27 cellular contexts compared by ENCODE assay signal in genomic region chr1:162021124-162021523, GRCh38. TPM values are rescaled to one million over a fixed set of nuclear protein-coding genes. Genes with fewer than 3 reads are reported as not detected.
A peak's percentile ranks its signal among the peaks of the same experiment; 100 is the strongest.
DNase-seq lines count a peak whose midpoint lies in the region; ATAC-seq, FAIRE-seq and TF ChIP-seq lines count a peak whose summit lies in the region.
"Had no signal": no experiment of that assay in that cellular context is flagged by ENCODE, and none has a peak within 500 bp of the region (broad histone marks: within the 10 kb centered on the region; RNA-seq: fewer than 3 reads in every experiment).

No MANE protein-coding gene starts in this region.

- ATAC-seq in WTC11 (no peak), HepG2 (no peak), HG02981 (IDR thresholded peaks at IDR 0.05; ENCODE audit: unreplicated experiment) (no peak)
- ATAC-seq: activated CD4-positive, CD25-positive, alpha-beta regulatory T cell treated with anti-CD3 and anti-CD28 coated beads, Interleukin-2, amount 50 U/mL, for 24 hours; activated CD8-positive, alpha-beta T cell treated with anti-CD3 and anti-CD28 coated beads, Interleukin-2, amount 10 ng/mL, durations not matched to agents 7 days and 5 days; left ventricle myocardium superior; pancreas had no signal

- DNase-seq in WTC11 (ENCODE audit: low spot score), result no peak
- DNase-seq in fibroblast of gingiva (ENCODE audit: low read depth), result peak; percentile 47
- no peak for DNase-seq in osteocyte (ENCODE audit: extremely low spot score, unreplicated experiment)
- DNase-seq in transverse colon, result no peak
- DNase-seq in HepG2 (ENCODE audit: low spot score), result no peak
- DNase-seq in D721Med (ENCODE audit: insufficient read length, low spot score), result no peak
- no peak for DNase-seq in NCI-H146 treated with DMSO at 0.1 percent for 48 hours (lab: John Stamatoyannopoulos, UW; ENCODE audit: unreplicated experiment)
- DNase-seq: activated CD8-positive, alpha-beta T cell treated with anti-CD3 and anti-CD28 coated beads, Interleukin-2, amount 10 ng/mL, durations not matched to agents 7 days and 5 days; caudate nucleus; CD4-positive, alpha-beta memory T cell; dorsolateral prefrontal cortex; GDM1; hypothalamus; Karpas-422; left ventricle myocardium superior; NCI-H187; NCI-H226; NCI-H748 treated with DMSO at 0.1 percent for 48 hours; pancreas; stimulated activated CD4-positive, alpha-beta T cell treated with anti-CD3 and anti-CD28 coated beads, Interleukin-1b, Interleukin-23, amount 100 ng/mL, for 48 hours; substantia nigra; T1000 had no signal

- no peaks in the 10 kb centered on the region for H3K9me3 ChIP-seq in transverse colon
- H3K9me3 ChIP-seq in HepG2 (ENCODE audit: low read length), result 0 out of 2 replicates have a peak, but pooled peaks cover under 1% of the 10 kb centered on the region
- H3K9me3 ChIP-seq: pancreas had no signal

- H3K36me3 ChIP-seq in transverse colon, result no peaks in the 10 kb centered on the region
- H3K36me3 ChIP-seq in HepG2 (replicated peaks in 1 of 2; ENCODE audit: control insufficient read depth in 1 of 2, insufficient read depth in 2 of 2, low read length in 2 of 2), result no peaks in the 10 kb centered on the region
- H3K36me3 ChIP-seq: pancreas had no signal

- H3K4me3 Mint-ChIP-seq in WTC11, result no peak overlapping the region; the same call in 1 of the 2 replicates
- H3K4me3 Mint-ChIP-seq in osteocyte (ENCODE audit: unreplicated experiment), result peak overlapping the region; percentile 93
- H3K4me3 Mint-ChIP-seq: activated CD8-positive, alpha-beta T cell treated with anti-CD3 and anti-CD28 coated beads, Interleukin-2, amount 10 ng/mL, durations not matched to agents 7 days and 5 days had no signal

- FAIRE-seq in HepG2 (lab: Jason Lieb, UNC), result no peak
- no peak for FAIRE-seq in D721Med (lab: Jason Lieb, UNC)
- FAIRE-seq: frontal cortex, HTR-8/SVneo, islet of Langerhans, pancreas had no signal

- H3K27me3 ChIP-seq in transverse colon (peaks cover 13% of the 10 kb centered on the region), HepG2 (ENCODE audit: control insufficient read depth in 1 of 2, insufficient read depth in 2 of 2, low read length in 2 of 2) (peaks cover 3 to 32% of the 10 kb centered on the region in 2 experiments; a peak in 3 of 5 replicates)

- H3K27ac ChIP-seq in transverse colon, result peak overlapping the region; percentile 18 to 84 (median 68)
- no peak overlapping the region for H3K27ac ChIP-seq in HepG2 (ENCODE audit: extremely low read length, insufficient read depth, low read length)
- H3K27ac ChIP-seq: pancreas had no signal

- in situ Hi-C loops in transverse colon (cut with MboI; ENCODE audit: low pct_ligation_motif_present in 1 of 4, low pct_unique_long_range_greater_than_20kb in 1 of 4, low sequenced_read_pairs in 3 of 4), result loop anchor here in 1 of 4 donors (10.0 kb wide), 1 partner anchor 226 kb away; no protein-coding TSS in a partner anchor
- in situ Hi-C loops in HepG2 (cut with HindIII; ENCODE audit: extremely low pct_ligation_motif_present, low pct_unique_long_range_greater_than_20kb), result no loop called here

- H4K20me1 ChIP-seq in HepG2 (ENCODE audit: insufficient read depth, low read length), result no peaks in the 10 kb centered on the region

- TF ChIP-seq POLR2A in transverse colon (IDR thresholded peaks at IDR 0.05), result no peak
- no peak for TF ChIP-seq POLR2A in HepG2 (IDR thresholded peaks at IDR 0.05; ENCODE audit: insufficient read depth in 1 of 2, low read depth in 2 of 2, low read length in 2 of 2)

- H3K36me3 Mint-ChIP-seq in WTC11 (0 out of 2 replicates have a peak, but pooled peaks cover 7% of the 10 kb centered on the region), osteocyte (ENCODE audit: unreplicated experiment) (peaks cover 32% of the 10 kb centered on the region)
- H3K36me3 Mint-ChIP-seq: CD4-positive, alpha-beta memory T cell had no signal

- H3K9ac ChIP-seq in HepG2 (ENCODE audit: insufficient read depth, low read depth, low read length), result no peak overlapping the region

- 67 to 100% methylated on average over 1 to 4 of the region's 4 CpGs for WGBS in transverse colon (ENCODE audit: low coverage in 1 of 2), 2 donors
- 48% methylated on average over 4 of the region's 4 CpGs for WGBS in HepG2 (ENCODE audit: low lambda C conversion rate)

- peaks cover 32% of the 10 kb centered on the region for H3K4me1 Mint-ChIP-seq in WTC11
- peaks cover 50% of the 10 kb centered on the region for H3K4me1 Mint-ChIP-seq in osteocyte (ENCODE audit: unreplicated experiment)

- intact Hi-C loops in transverse colon (cut with DNase I; ENCODE audit: low total_unique reads), result loop anchor here (10.0 kb wide), 1 partner anchor 136 kb away; no protein-coding TSS in a partner anchor
- intact Hi-C loops in HepG2 (cut with micrococcal nuclease; ENCODE audit: unreplicated experiment), result no loop called here

- H3K79me2 ChIP-seq in HepG2 (ENCODE audit: insufficient read depth, low read length), result no peaks in the 10 kb centered on the region

- CTCF ChIA-PET in WTC11 (lab: Charles Lee) (interaction anchor here (1.5 kb wide), 1 partner anchor 16 kb away, joined by 7 read pairs; no protein-coding TSS in a partner anchor), HepG2 (lab: Yijun Ruan, JAX; ENCODE audit: low intra/inter-chr PET ratio, low total read pairs) (no interaction called here)

- H3K9me3 Mint-ChIP-seq in WTC11 (no peaks in the 10 kb centered on the region; the same call in 1 of the 2 replicates), osteocyte (ENCODE audit: unreplicated experiment) (no peaks in the 10 kb centered on the region)
- H3K9me3 Mint-ChIP-seq: CD4-positive, alpha-beta memory T cell had no signal

- H3K4me3 ChIP-seq in transverse colon, result peak overlapping the region in 1 of 4 donors; percentile 4
- H3K4me3 ChIP-seq in HepG2 (replicated peaks in 1 of 3; ENCODE audit: insufficient read depth in 1 of 3, low read depth in 2 of 3, low read length in 3 of 3), result no peak overlapping the region
- H3K4me3 ChIP-seq: pancreas had no signal

- TF ChIP-seq EP300 in transverse colon (IDR thresholded peaks at IDR 0.05; ENCODE audit: low read depth) (no peak), HepG2 (IDR thresholded peaks at IDR 0.05; ENCODE audit: low read depth in 2 of 2, low read length in 2 of 2) (no peak), HepG2 (CRISPR knock-in tag; IDR thresholded peaks at IDR 0.05; ENCODE audit: borderline replicate concordance) (no peak)

- no peak for TF ChIP-seq RAD21 in HepG2 (CRISPR knock-in tag; IDR thresholded peaks at IDR 0.05)

- no peak overlapping the region for H3K4me2 ChIP-seq in HepG2 (ENCODE audit: low read depth, low read length)

- H3K27ac Mint-ChIP-seq in WTC11 (peak overlapping the region; percentile 86; the same call in 1 of the 2 replicates), osteocyte (ENCODE audit: unreplicated experiment) (peak overlapping the region; percentile 84)
- H3K27ac Mint-ChIP-seq: activated CD8-positive, alpha-beta T cell treated with anti-CD3 and anti-CD28 coated beads, Interleukin-2, amount 10 ng/mL, durations not matched to agents 7 days and 5 days; CD4-positive, alpha-beta memory T cell had no signal

- POLR2A ChIA-PET in WTC11 (lab: Charles Lee), result no interaction called here
- POLR2A ChIA-PET in HepG2 (lab: Yijun Ruan, JAX), result no interaction called here

- peaks cover 3 to 20% (median 14%) of the 10 kb centered on the region in 4 donors for H3K4me1 ChIP-seq in transverse colon
- H3K4me1 ChIP-seq in HepG2 (ENCODE audit: insufficient read depth, low read length), result 0 out of 2 replicates have a peak, but pooled peaks cover 5% of the 10 kb centered on the region

- no peak overlapping the region for H2AFZ ChIP-seq in HepG2 (ENCODE audit: low read length)

- no TSS peak for BruUV-seq in HepG2 (replicated peaks; lab: Mats Ljungman, UMichigan)

- H3K27me3 Mint-ChIP-seq in WTC11 (ENCODE audit: low read depth) (peaks cover 44% of the 10 kb centered on the region), osteocyte (ENCODE audit: unreplicated experiment) (no peaks in the 10 kb centered on the region)

- TF ChIP-seq CTCF in WTC11 (IDR thresholded peaks at IDR 0.05), result no peak
- TF ChIP-seq CTCF in osteocyte (IDR thresholded peaks at IDR 0.05), result no peak
- no peak for TF ChIP-seq CTCF in transverse colon (IDR thresholded peaks at IDR 0.05)
- no peak for TF ChIP-seq CTCF in HepG2 (CRISPR knock-in tag; IDR thresholded peaks at IDR 0.05)
- no peak for TF ChIP-seq CTCF in D721Med (IDR thresholded peaks at IDR 0.05; ENCODE audit: insufficient read depth, missing control alignments)

RNA-seq across cellular contexts. Expression of gene OLFML2B, which starts 2.5 kb away (rescaled TPM):
- total RNA-seq in WTC11 (2021) (4.9 to 6.5 TPM (median 6.2 TPM) in 3 replicates), osteocyte (66.0 and 66.7 TPM in 2 replicates), transverse colon (1 to 10 TPM; 1.6 to 5.2 (median 3.7) TPM), HepG2 (2016; rRNA removed; fragmentation: Illumina TruSeq; extraction: Trizol) (not detected in 2 replicates)
- not detected in 2 replicates for total RNA-seq in HepG2 (2016; cell fraction: cytosol; rRNA removed; fragmentation: Illumina TruSeq; extraction: Trizol; ENCODE audit: low read depth)
- total RNA-seq in HepG2 (2016; cell fraction: insoluble cytoplasmic fraction; rRNA removed; fragmentation: Illumina TruSeq; extraction: Trizol), result not detected in 2 replicates
- total RNA-seq in HepG2 (2016; cell fraction: membrane; rRNA removed; fragmentation: Illumina TruSeq; extraction: Trizol), result not detected in 2 replicates
- not detected in 2 replicates for total RNA-seq in HepG2 (2016; cell fraction: nucleus; rRNA removed; fragmentation: Illumina TruSeq; extraction: Trizol)
- not detected in 2 replicates for polyA plus RNA-seq in HepG2 (2011; rRNA removed)
- polyA plus RNA-seq in HepG2 (2011; cell fraction: cytosol; rRNA removed), result not detected in 2 replicates
- polyA plus RNA-seq in HepG2 (2011; cell fraction: nucleus; rRNA removed), result not detected in 2 replicates
- polyA plus RNA-seq in HepG2 (2012), result not detected in 2 replicates
- polyA plus RNA-seq in HepG2 (2016; cell fraction: cytosol; fragmentation: Illumina TruSeq; extraction: Trizol; ENCODE audit: low read depth), result not detected in 2 replicates
- polyA plus RNA-seq in HepG2 (2016; cell fraction: insoluble cytoplasmic fraction; fragmentation: Illumina TruSeq; extraction: Trizol; ENCODE audit: low read depth), result not detected in 2 replicates
- not detected in 2 replicates for polyA plus RNA-seq in HepG2 (2016; cell fraction: membrane; fragmentation: Illumina TruSeq; extraction: Trizol; ENCODE audit: low read depth)
- not detected in 2 replicates for polyA plus RNA-seq in HepG2 (2016; cell fraction: nucleus; fragmentation: Illumina TruSeq; extraction: Trizol; ENCODE audit: insufficient read depth, low read depth)
- 0.05 TPM in 1 of 2 replicates, not detected in the other for polyA minus RNA-seq in HepG2 (2011; rRNA and poly(A)+ RNA removed; ENCODE audit: low replicate concordance)
- not detected in 2 replicates for polyA minus RNA-seq in HepG2 (2011; cell fraction: cytosol; rRNA and poly(A)+ RNA removed)
- not detected in 2 replicates for polyA minus RNA-seq in HepG2 (2011; cell fraction: nucleus; rRNA and poly(A)+ RNA removed)
- total RNA-seq: activated CD8-positive, alpha-beta T cell treated with anti-CD3 and anti-CD28 coated beads, Interleukin-2, amount 10 ng/mL, durations not matched to agents 7 days and 5 days had no signal
- polyA plus RNA-seq: CD4-positive, alpha-beta memory T cell had no signal

RNA-seq across cellular contexts. Expression of gene NOS1AP, which starts 48.4 kb away (rescaled TPM):
- total RNA-seq in WTC11 (2021) (10.0 to 14.7 TPM (median 10.2 TPM) in 3 replicates), osteocyte (2.5 and 2.9 TPM in 2 replicates), transverse colon (10 to 100 TPM in 3 of 4 donors, 1 to 10 TPM in 1; 8.5 to 34.8 (median 14.1) TPM), HepG2 (2016; rRNA removed; fragmentation: Illumina TruSeq; extraction: Trizol) (2.5 and 3.3 TPM in 2 replicates)
- total RNA-seq in HepG2 (2016; cell fraction: cytosol; rRNA removed; fragmentation: Illumina TruSeq; extraction: Trizol; ENCODE audit: low read depth), result 0.44 and 0.71 TPM in 2 replicates
- total RNA-seq in HepG2 (2016; cell fraction: insoluble cytoplasmic fraction; rRNA removed; fragmentation: Illumina TruSeq; extraction: Trizol), result 2.0 and 3.2 TPM in 2 replicates
- total RNA-seq in HepG2 (2016; cell fraction: membrane; rRNA removed; fragmentation: Illumina TruSeq; extraction: Trizol), result 1.0 and 1.1 TPM in 2 replicates
- total RNA-seq in HepG2 (2016; cell fraction: nucleus; rRNA removed; fragmentation: Illumina TruSeq; extraction: Trizol), result 6.2 and 8.0 TPM in 2 replicates
- 1.9 and 2.0 TPM in 2 replicates for polyA plus RNA-seq in HepG2 (2011; rRNA removed)
- polyA plus RNA-seq in HepG2 (2011; cell fraction: cytosol; rRNA removed), result 0.64 and 0.76 TPM in 2 replicates
- polyA plus RNA-seq in HepG2 (2011; cell fraction: nucleus; rRNA removed), result 10.0 and 12.0 TPM in 2 replicates
- polyA plus RNA-seq in HepG2 (2012), result 3.3 and 4.1 TPM in 2 replicates
- 0.06 and 0.09 TPM in 2 replicates for polyA plus RNA-seq in HepG2 (2016; cell fraction: cytosol; fragmentation: Illumina TruSeq; extraction: Trizol; ENCODE audit: low read depth)
- polyA plus RNA-seq in HepG2 (2016; cell fraction: insoluble cytoplasmic fraction; fragmentation: Illumina TruSeq; extraction: Trizol; ENCODE audit: low read depth), result 1.3 and 2.6 TPM in 2 replicates
- 0.14 and 0.41 TPM in 2 replicates for polyA plus RNA-seq in HepG2 (2016; cell fraction: membrane; fragmentation: Illumina TruSeq; extraction: Trizol; ENCODE audit: low read depth)
- polyA plus RNA-seq in HepG2 (2016; cell fraction: nucleus; fragmentation: Illumina TruSeq; extraction: Trizol; ENCODE audit: insufficient read depth, low read depth), result 5.9 and 7.5 TPM in 2 replicates
- 8.3 and 12.9 TPM in 2 replicates for polyA minus RNA-seq in HepG2 (2011; rRNA and poly(A)+ RNA removed; ENCODE audit: low replicate concordance)
- 3.6 and 3.8 TPM in 2 replicates for polyA minus RNA-seq in HepG2 (2011; cell fraction: cytosol; rRNA and poly(A)+ RNA removed)
- polyA minus RNA-seq in HepG2 (2011; cell fraction: nucleus; rRNA and poly(A)+ RNA removed), result 23.2 and 23.6 TPM in 2 replicates
- total RNA-seq: activated CD8-positive, alpha-beta T cell treated with anti-CD3 and anti-CD28 coated beads, Interleukin-2, amount 10 ng/mL, durations not matched to agents 7 days and 5 days; CD4-positive, alpha-beta memory T cell had no signal
- polyA plus RNA-seq: CD4-positive, alpha-beta memory T cell had no signal
